ENCODE assay signal across 8 cellular contexts in the genomic region with DNA sequence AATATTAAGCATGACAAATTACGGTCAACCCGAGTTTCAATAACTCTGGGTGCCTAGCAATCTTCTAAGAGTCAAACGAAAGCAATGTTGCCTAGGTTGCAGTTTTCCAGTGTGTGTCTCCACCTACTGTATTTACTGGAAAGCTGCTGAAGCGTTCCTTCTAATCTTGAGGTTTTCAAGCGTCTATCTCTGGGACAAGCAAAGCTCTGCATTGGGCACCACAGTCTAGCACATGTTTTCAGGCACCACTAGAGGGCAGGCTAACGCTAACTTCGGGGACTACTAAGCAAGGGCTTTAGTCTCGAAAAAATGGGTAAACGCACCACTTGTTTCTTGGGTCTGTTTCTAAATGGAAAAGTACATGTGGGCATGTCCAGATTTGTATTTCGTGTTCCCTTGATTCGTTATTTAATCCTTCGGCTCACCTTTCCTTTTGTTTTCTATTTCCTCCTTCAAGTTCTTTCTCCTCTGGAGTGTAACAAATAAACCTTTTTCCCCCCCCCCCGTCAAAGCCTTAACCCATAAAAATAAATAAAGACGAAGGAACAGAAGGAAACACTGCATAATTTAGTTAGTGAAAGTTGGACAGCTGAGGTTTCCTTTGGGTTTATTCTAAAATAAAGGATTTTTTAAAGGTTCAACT.
DNase-seq lines count a peak whose midpoint lies in the region; ATAC-seq, FAIRE-seq and TF ChIP-seq lines count a peak whose summit lies in the region.
"Not testable (repeated sequence)": the region's sequence is repeated elsewhere in the genome, so short reads cannot be mapped to it uniquely, and the experiment has no call there.

No MANE protein-coding gene starts in this region.

- H3K9me3 ChIP-seq in A549; MM.1S (replicated peaks; ENCODE audit: insufficient read depth, low read length); liver (ENCODE audit: control insufficient read depth in 4 of 4, low read length in 3 of 4): not testable (repeated sequence)

- POLR2A ChIA-PET in A549 (lab: Yijun Ruan, JAX), result not testable (repeated sequence)

- TF ChIP-seq POLR2A in A549 (IDR thresholded peaks at IDR 0.05; ENCODE audit: low read length), result not testable (repeated sequence)

- CTCF ChIA-PET in A549 (lab: Yijun Ruan, JAX), result interaction anchor here (0.6 to 2.1 kb wide), 5 partner anchors 15 to 1514 kb away, joined by 3 to 15 read pairs (median 3); no protein-coding TSS in a partner anchor
- CTCF ChIA-PET in activated CD8-positive, alpha-beta memory T cell treated with anti-CD3 and anti-CD28 coated beads, Interleukin-2, amount 10 ng/mL, durations not matched to agents 7 days and 5 days (lab: Charles Lee), result interaction anchor here (0.6 to 2.3 kb wide), 10 partner anchors 16 to 180 kb away, joined by 3 to 18 read pairs (median 6); partner anchors contain the start of genes DIMT1 and KIF2A

- DNase-seq in A549 (ENCODE audit: low read depth in 1 of 2, low spot score in 1 of 2); MM.1S; choroid plexus epithelial cell (ENCODE audit: low read depth): not testable (repeated sequence)
- DNase-seq in activated CD8-positive, alpha-beta memory T cell treated with anti-CD3 and anti-CD28 coated beads, Interleukin-2, amount 10 ng/mL, durations not matched to agents 7 days and 5 days, result peak; percentile 89
- DNase-seq in stimulated activated CD4-positive, alpha-beta T cell treated with anti-CD3 and anti-CD28 coated beads, Interleukin-1b, Interleukin-23, amount 100 ng/mL, for 48 hours, result peak; percentile 83

- H3K4me1 ChIP-seq in A549; MM.1S (ENCODE audit: low read length); liver (ENCODE audit: control insufficient read depth in 4 of 4, insufficient read depth in 4 of 4, low read length in 3 of 4): not testable (repeated sequence)

- not testable (repeated sequence) for H3K79me2 ChIP-seq in MM.1S (ENCODE audit: low read length)

- not testable (repeated sequence) for TF ChIP-seq EP300 in A549 (IDR thresholded peaks at IDR 0.05)

- H3K27ac ChIP-seq in A549; MM.1S (ENCODE audit: low read length); liver (ENCODE audit: low read depth in 1 of 2, low read length in 2 of 2): not testable (repeated sequence)

- H4K20me1 ChIP-seq in MM.1S (ENCODE audit: insufficient read depth, low read length), result not testable (repeated sequence)

- TF ChIP-seq RAD21 in A549 (conservative IDR thresholded peaks at IDR 0.05 in 1 of 2, IDR thresholded peaks at IDR 0.05 in 1 of 2) (peak; percentile 45 to 58), liver (IDR thresholded peaks at IDR 0.05) (peak; percentile 55 to 62)

- not testable (repeated sequence) for H3K9ac ChIP-seq in MM.1S (ENCODE audit: low read length); liver (ENCODE audit: low read depth in 1 of 2, low read length in 2 of 2)

- H3K9me3 Mint-ChIP-seq in activated CD8-positive, alpha-beta memory T cell treated with anti-CD3 and anti-CD28 coated beads, Interleukin-2, amount 10 ng/mL, durations not matched to agents 7 days and 5 days (ENCODE audit: low read depth), result not testable (repeated sequence)

- not testable (repeated sequence) for H3K4me3 ChIP-seq in A549; liver (ENCODE audit: low read depth in 1 of 3, low read length in 3 of 3)
- H3K4me3 ChIP-seq in MM.1S (ENCODE audit: low read length), result peak overlapping the region; percentile 50
- peak overlapping the region; percentile 38 for H3K4me3 ChIP-seq in choroid plexus epithelial cell (ENCODE audit: low read depth, low read length)

- H3K4me3 Mint-ChIP-seq in activated CD8-positive, alpha-beta memory T cell treated with anti-CD3 and anti-CD28 coated beads, Interleukin-2, amount 10 ng/mL, durations not matched to agents 7 days and 5 days, result peak overlapping the region; percentile 76

- H3K36me3 Mint-ChIP-seq in activated CD8-positive, alpha-beta memory T cell treated with anti-CD3 and anti-CD28 coated beads, Interleukin-2, amount 10 ng/mL, durations not matched to agents 7 days and 5 days, result peaks cover 16% of the 10 kb centered on the region

- not testable (repeated sequence) for H3K9me2 ChIP-seq in MM.1S (replicated peaks; ENCODE audit: insufficient read depth, low read length)

- WGBS in A549 (ENCODE audit: missing lambda C conversion rate), result under 1% methylated on average over 12 of the region's 14 CpGs
- WGBS in liver, result 5% methylated on average over 14 of the region's 14 CpGs

- not testable (repeated sequence) for FAIRE-seq in A549 (lab: Jason Lieb, UNC)

- peak overlapping the region; percentile 34; the same call in 2 of the 3 replicates for H3K4me2 ChIP-seq in A549
- peak overlapping the region; percentile 78; the same call in 1 of the 2 replicates for H3K4me2 ChIP-seq in MM.1S (ENCODE audit: low read depth, low read length)

- ATAC-seq in A549, result peak; percentile 94 to 100
- ATAC-seq in GM18870 (IDR thresholded peaks at IDR 0.05; ENCODE audit: unreplicated experiment), result peak; percentile 96
- peak; percentile 96 for ATAC-seq in HG02759 (IDR thresholded peaks at IDR 0.05; ENCODE audit: unreplicated experiment)
- ATAC-seq in activated CD8-positive, alpha-beta memory T cell treated with anti-CD3 and anti-CD28 coated beads, Interleukin-2, amount 10 ng/mL, durations not matched to agents 7 days and 5 days, result peak; percentile 96

- not testable (repeated sequence) for H3K27me3 ChIP-seq in MM.1S (replicated peaks; ENCODE audit: insufficient read depth, low read length); liver (ENCODE audit: control insufficient read depth in 4 of 4, insufficient read depth in 4 of 4, low read length in 3 of 4)

- H2AFZ ChIP-seq in MM.1S (ENCODE audit: low read length), result 0 out of 2 replicates have a peak overlapping the region, but pooled peaks have one; percentile 95

- H3K27me3 Mint-ChIP-seq in activated CD8-positive, alpha-beta memory T cell treated with anti-CD3 and anti-CD28 coated beads, Interleukin-2, amount 10 ng/mL, durations not matched to agents 7 days and 5 days, result not testable (repeated sequence)

- H3K4me1 Mint-ChIP-seq in activated CD8-positive, alpha-beta memory T cell treated with anti-CD3 and anti-CD28 coated beads, Interleukin-2, amount 10 ng/mL, durations not matched to agents 7 days and 5 days, result peaks cover 23% of the 10 kb centered on the region

- H3K27ac Mint-ChIP-seq in activated CD8-positive, alpha-beta memory T cell treated with anti-CD3 and anti-CD28 coated beads, Interleukin-2, amount 10 ng/mL, durations not matched to agents 7 days and 5 days, result peak overlapping the region; percentile 94

- not testable (repeated sequence) for H3K36me3 ChIP-seq in MM.1S (replicated peaks; ENCODE audit: insufficient read depth, low read length); liver (ENCODE audit: control insufficient read depth in 4 of 4, insufficient read depth in 3 of 4, low read depth in 1 of 4, low read length in 3 of 4)

- TF ChIP-seq CTCF in A549 (IDR thresholded peaks at IDR 0.05) (peak; percentile 50), MM.1S (IDR thresholded peaks at IDR 0.05; ENCODE audit: low read length) (peak; percentile 14), choroid plexus epithelial cell (conservative IDR thresholded peaks at IDR 0.05; ENCODE audit: low read depth, low read length) (peak; percentile 39), liver (IDR thresholded peaks at IDR 0.05; ENCODE audit: low read depth, low read length, missing input control) (peak; percentile 26)

- not testable (repeated sequence) for H3F3A ChIP-seq in MM.1S (ENCODE audit: insufficient read depth, low read length)

TF ChIP-seq in A549, 52 proteins besides CTCF, POLR2A, EP300 and RAD21:
- TF ChIP-seq SMC3 (IDR thresholded peaks at IDR 0.05) (0 out of 3 replicates have a peak, but pooled peaks have one; percentile 24), MAFK (IDR thresholded peaks at IDR 0.05; ENCODE audit: partially characterized antibody) (peak; percentile 48)
